ENCODE assay signal across 8 cellular contexts in the genomic region with DNA sequence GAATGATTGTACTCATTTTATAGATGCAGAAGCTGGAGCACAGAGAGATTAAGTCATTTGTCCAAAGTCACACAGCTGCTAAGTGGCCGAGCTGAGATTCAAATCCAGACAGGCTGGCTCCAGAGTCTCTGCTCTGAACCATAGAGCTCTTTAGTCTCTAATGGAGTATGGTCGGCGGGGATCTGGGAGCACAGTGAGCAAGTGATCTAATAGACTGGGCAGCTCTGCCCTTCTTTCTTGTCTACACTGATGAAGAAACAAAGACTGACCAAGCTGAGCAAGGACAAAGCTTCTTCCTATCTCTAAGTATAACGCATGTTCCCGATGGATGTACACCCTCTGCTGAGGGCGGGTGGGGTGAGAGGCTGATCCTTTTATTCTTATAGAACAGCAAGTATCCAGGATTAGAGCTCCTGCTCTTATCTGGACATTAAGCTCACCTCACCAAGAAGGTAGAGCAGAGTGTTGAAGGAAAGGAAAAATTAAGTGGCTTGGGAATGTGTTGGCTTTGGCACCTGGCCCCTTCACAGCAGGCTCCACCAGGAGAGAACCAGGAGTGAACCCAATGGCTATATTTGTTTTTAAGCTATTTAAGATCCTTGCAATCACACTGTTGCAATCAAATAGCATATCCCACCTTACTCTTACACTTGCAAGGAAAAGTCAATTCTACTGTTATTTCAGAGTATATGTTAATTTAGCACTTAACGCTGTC.
A peak's percentile ranks its signal among the peaks of the same experiment; 100 is the strongest.
DNase-seq lines count a peak whose midpoint lies in the region; ATAC-seq and TF ChIP-seq lines count a peak whose summit lies in the region.

No MANE protein-coding gene starts in this region.

- H3K9ac ChIP-seq in MM.1S (ENCODE audit: low read length): no peak overlapping the region
- peak overlapping the region; percentile 20 to 56 for H3K9ac ChIP-seq in duodenal mucosa (ENCODE audit: low read depth in 1 of 2, low read length in 2 of 2)

- peak overlapping the region; percentile 73 for H3K4me3 ChIP-seq in DOHH2 (ENCODE audit: low read length)
- no peak overlapping the region for H3K4me3 ChIP-seq in MM.1S (ENCODE audit: low read length)
- H3K4me3 ChIP-seq in duodenal mucosa (ENCODE audit: low read depth in 1 of 2, low read length in 2 of 2): peak overlapping the region; percentile 65 to 77

- H3K9me3 ChIP-seq in DOHH2 (ENCODE audit: control insufficient read depth, insufficient read depth, low read length) (no peaks in the 10 kb centered on the region), MM.1S (replicated peaks; ENCODE audit: insufficient read depth, low read length) (no peaks in the 10 kb centered on the region), duodenal mucosa (ENCODE audit: control insufficient read depth in 1 of 2, low read length in 2 of 2) (no peaks in the 10 kb centered on the region)

- peak overlapping the region; percentile 71 for H3K4me2 ChIP-seq in DOHH2 (ENCODE audit: low read length)
- H3K4me2 ChIP-seq in MM.1S (ENCODE audit: low read depth, low read length): 0 out of 2 replicates have a peak overlapping the region, but pooled peaks have one; percentile 84

- H3F3A ChIP-seq in DOHH2 (ENCODE audit: control insufficient read depth, insufficient read depth) (peaks cover 5% of the 10 kb centered on the region; the same call in 1 of the 2 replicates), MM.1S (ENCODE audit: insufficient read depth, low read length) (no peaks in the 10 kb centered on the region)

- peaks cover 84% of the 10 kb centered on the region for H3K36me3 ChIP-seq in DOHH2 (ENCODE audit: control insufficient read depth, low read length)
- H3K36me3 ChIP-seq in MM.1S (replicated peaks; ENCODE audit: insufficient read depth, low read length): no peaks in the 10 kb centered on the region
- H3K36me3 ChIP-seq in duodenal mucosa (ENCODE audit: control insufficient read depth in 1 of 2, insufficient read depth in 2 of 2, low read length in 2 of 2): no peaks in the 10 kb centered on the region

- CTCF ChIA-PET in WTC11 (lab: Charles Lee): interaction anchor here (2.0 kb wide), 1 partner anchor 113 kb away, joined by 7 read pairs; no protein-coding TSS in a partner anchor

- no peak for TF ChIP-seq POLR2A in erythroblast (IDR thresholded peaks at IDR 0.05; ENCODE audit: low read length)

- H3K9me2 ChIP-seq in DOHH2 (replicated peaks; ENCODE audit: control insufficient read depth, low read length) (no peaks in the 10 kb centered on the region), MM.1S (replicated peaks; ENCODE audit: insufficient read depth, low read length) (no peaks in the 10 kb centered on the region)

- no peak for DNase-seq in MM.1S
- no peak for DNase-seq in progenitor cell of endocrine pancreas (ENCODE audit: low spot score, unreplicated experiment)
- DNase-seq in WTC11 (ENCODE audit: low spot score): no peak
- no peak for DNase-seq in glutamatergic neuron
- DNase-seq in erythroblast (lab: John Stamatoyannopoulos, UW): no peak

- H3K27ac ChIP-seq in DOHH2 (ENCODE audit: low read depth, low read length): peak overlapping the region; percentile 82
- no peak overlapping the region for H3K27ac ChIP-seq in MM.1S (ENCODE audit: low read length)
- H3K27ac ChIP-seq in duodenal mucosa (ENCODE audit: low read depth, low read length): peak overlapping the region; percentile 51

- no peak for ATAC-seq in WTC11
- no peak for ATAC-seq in HG02852 (IDR thresholded peaks at IDR 0.05; ENCODE audit: unreplicated experiment)

- H3K4me1 Mint-ChIP-seq in progenitor cell of endocrine pancreas (ENCODE audit: low read depth) (peaks cover 19% of the 10 kb centered on the region), WTC11 (peaks cover 70% of the 10 kb centered on the region), glutamatergic neuron (ENCODE audit: low read depth, unreplicated experiment) (no peaks in the 10 kb centered on the region)

- H3K4me3 Mint-ChIP-seq in progenitor cell of endocrine pancreas (ENCODE audit: low read depth): no peak overlapping the region
- H3K4me3 Mint-ChIP-seq in WTC11: no peak overlapping the region
- no peak overlapping the region for H3K4me3 Mint-ChIP-seq in glutamatergic neuron (ENCODE audit: unreplicated experiment)

- H3K27ac Mint-ChIP-seq in progenitor cell of endocrine pancreas (peak overlapping the region; percentile 65), WTC11 (no peak overlapping the region), glutamatergic neuron (ENCODE audit: unreplicated experiment) (no peak overlapping the region)

- H3K9me3 Mint-ChIP-seq in progenitor cell of endocrine pancreas (ENCODE audit: low read depth): no peaks in the 10 kb centered on the region
- no peaks in the 10 kb centered on the region for H3K9me3 Mint-ChIP-seq in WTC11
- no peaks in the 10 kb centered on the region for H3K9me3 Mint-ChIP-seq in glutamatergic neuron (ENCODE audit: unreplicated experiment)

- H3K27me3 ChIP-seq in DOHH2 (ENCODE audit: control insufficient read depth, low read length): no peaks in the 10 kb centered on the region
- no peaks in the 10 kb centered on the region for H3K27me3 ChIP-seq in MM.1S (replicated peaks; ENCODE audit: insufficient read depth, low read length)
- H3K27me3 ChIP-seq in duodenal mucosa (ENCODE audit: control insufficient read depth in 1 of 2, insufficient read depth in 2 of 2, low read length in 2 of 2): peaks cover 0 to 4% of the 10 kb centered on the region in 2 donors

- H3K4me1 ChIP-seq in DOHH2 (ENCODE audit: control insufficient read depth, low read length) (peaks cover 69% of the 10 kb centered on the region), MM.1S (ENCODE audit: low read length) (peaks cover 15% of the 10 kb centered on the region), duodenal mucosa (ENCODE audit: control insufficient read depth in 1 of 2, insufficient read depth in 2 of 2, low read length in 2 of 2) (peaks cover 24 to 39% of the 10 kb centered on the region in 2 donors)

- H3K27me3 Mint-ChIP-seq in progenitor cell of endocrine pancreas (peaks cover 79% of the 10 kb centered on the region), WTC11 (ENCODE audit: low read depth) (peaks cover 27% of the 10 kb centered on the region), glutamatergic neuron (ENCODE audit: unreplicated experiment) (peaks cover 7% of the 10 kb centered on the region)

- peaks cover 51% of the 10 kb centered on the region for H4K20me1 ChIP-seq in DOHH2 (ENCODE audit: control insufficient read depth, insufficient read depth, low read depth, low read length)
- no peaks in the 10 kb centered on the region for H4K20me1 ChIP-seq in MM.1S (ENCODE audit: insufficient read depth, low read length)

- H3K36me3 Mint-ChIP-seq in progenitor cell of endocrine pancreas (ENCODE audit: insufficient read depth) (no peaks in the 10 kb centered on the region), WTC11 (no peaks in the 10 kb centered on the region), glutamatergic neuron (ENCODE audit: unreplicated experiment) (no peaks in the 10 kb centered on the region)

- TF ChIP-seq CTCF in DOHH2 (IDR thresholded peaks at IDR 0.05; ENCODE audit: low read depth, low read length, poor library complexity, severe bottlenecking) (no peak), MM.1S (IDR thresholded peaks at IDR 0.05; ENCODE audit: low read length) (no peak), progenitor cell of endocrine pancreas (IDR thresholded peaks at IDR 0.05; ENCODE audit: unreplicated experiment) (no peak), WTC11 (IDR thresholded peaks at IDR 0.05) (no peak), glutamatergic neuron (IDR thresholded peaks at IDR 0.05; ENCODE audit: partially characterized antibody, unreplicated experiment) (no peak)

- H3K79me2 ChIP-seq in DOHH2 (ENCODE audit: control insufficient read depth, low read length) (peaks cover 97% of the 10 kb centered on the region), MM.1S (ENCODE audit: low read length) (peaks cover 82% of the 10 kb centered on the region)

- POLR2A ChIA-PET in WTC11 (lab: Charles Lee): no interaction called here

- H2AFZ ChIP-seq in MM.1S (ENCODE audit: low read length): no peak overlapping the region

TF ChIP-seq in WTC11, 78 proteins besides CTCF, POLR2A, EP300 and RAD21:
- TF ChIP-seq ZNF671 (CRISPR knock-in tag; IDR thresholded peaks at IDR 0.05): no peak
- TF ChIP-seq ZNF317 (CRISPR knock-in tag; IDR thresholded peaks at IDR 0.05; ENCODE audit: borderline replicate concordance, low read depth): no peak
- no peak for TF ChIP-seq ZNF219 (CRISPR knock-in tag; IDR thresholded peaks at IDR 0.05; ENCODE audit: borderline replicate concordance)
- no peak for TF ChIP-seq MXD4 (CRISPR knock-in tag; IDR thresholded peaks at IDR 0.05; ENCODE audit: borderline replicate concordance)
TF ChIP-seq in WTC11: peak in this region for 0.
